Comparison of ENCODE assay signal across 11 cellular contexts in the genomic region with DNA sequence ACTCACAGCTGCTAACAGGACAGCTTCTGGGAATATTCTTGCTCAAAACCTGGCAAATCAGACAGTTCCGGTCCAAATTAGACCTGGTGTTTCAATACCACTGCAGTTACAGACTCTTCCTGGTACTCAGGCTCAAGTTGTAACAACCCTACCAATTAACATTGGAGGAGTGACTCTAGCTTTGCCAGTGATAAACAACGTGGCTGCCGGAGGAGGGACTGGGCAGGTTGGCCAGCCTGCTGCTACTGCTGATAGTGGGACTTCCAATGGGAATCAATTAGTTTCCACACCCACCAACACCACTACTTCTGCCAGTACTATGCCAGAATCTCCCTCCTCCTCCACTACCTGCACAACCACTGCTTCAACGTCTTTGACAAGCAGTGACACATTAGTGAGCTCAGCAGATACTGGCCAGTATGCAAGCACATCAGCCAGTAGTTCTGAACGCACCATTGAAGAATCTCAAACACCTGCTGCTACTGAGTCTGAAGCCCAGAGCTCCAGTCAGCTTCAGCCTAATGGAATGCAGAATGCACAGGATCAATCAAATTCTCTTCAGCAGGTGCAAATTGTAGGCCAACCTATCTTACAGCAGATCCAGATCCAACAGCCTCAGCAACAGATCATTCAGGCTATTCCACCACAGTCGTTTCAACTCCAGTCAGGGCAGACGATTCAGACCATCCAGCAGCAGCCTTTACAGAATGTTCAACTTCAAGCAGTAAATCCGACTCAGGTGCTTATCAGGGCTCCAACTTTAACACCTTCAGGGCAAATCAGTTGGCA. TPM values are rescaled to one million over a fixed set of nuclear protein-coding genes. Genes with fewer than 3 reads are reported as not detected.
DNase-seq lines count a peak whose midpoint lies in the region; ATAC-seq and TF ChIP-seq lines count a peak whose summit lies in the region.
"Had no signal": no experiment of that assay in that cellular context is flagged by ENCODE, and none has a peak within 500 bp of the region (broad histone marks: within the 10 kb centered on the region; RNA-seq: fewer than 3 reads in every experiment).

No MANE protein-coding gene starts in this region.

- CTCF ChIA-PET in activated CD4-positive, alpha-beta memory T cell treated with anti-CD3 and anti-CD28 coated beads for 36 hours (lab: Charles Lee), result interaction anchor here (1.1 kb wide), 2 partner anchors 168 to 175 kb away, joined by 3 read pairs; no protein-coding TSS in a partner anchor

- peak overlapping the region; percentile 98; the same call in 1 of the 2 replicates for H3K27ac ChIP-seq in 22Rv1
- no peak overlapping the region for H3K27ac ChIP-seq in DOHH2 (ENCODE audit: low read depth, low read length)

- H3K36me3 Mint-ChIP-seq in activated CD4-positive, alpha-beta memory T cell treated with anti-CD3 and anti-CD28 coated beads for 36 hours, result peaks cover 27% of the 10 kb centered on the region
- peaks cover 17% of the 10 kb centered on the region for H3K36me3 Mint-ChIP-seq in memory B cell

- POLR2A ChIA-PET in activated CD4-positive, alpha-beta memory T cell treated with anti-CD3 and anti-CD28 coated beads for 36 hours (lab: Charles Lee), result no interaction called here

- no peak for DNase-seq in activated CD4-positive, alpha-beta memory T cell treated with anti-CD3 and anti-CD28 coated beads for 36 hours
- DNase-seq in memory B cell (ENCODE audit: low spot score in 2 of 2) (no peak), NCI-H2107 treated with DMSO at 0.1 percent for 48 hours (lab: John Stamatoyannopoulos, UW; ENCODE audit: unreplicated experiment) (no peak), RKO (ENCODE audit: low spot score) (no peak)
- DNase-seq: Calu3; stimulated activated CD4-positive, alpha-beta T cell treated with anti-CD3 and anti-CD28 coated beads, Interleukin-4, amount 100 ng/mL, for 4 hours; transverse colon had no signal

- H3K27ac Mint-ChIP-seq in activated CD4-positive, alpha-beta memory T cell treated with anti-CD3 and anti-CD28 coated beads for 36 hours, result no peak overlapping the region
- peak overlapping the region; percentile 63 for H3K27ac Mint-ChIP-seq in memory B cell

- ATAC-seq in memory B cell (ENCODE audit: low read depth) (no peak), GM21360 (IDR thresholded peaks at IDR 0.05; ENCODE audit: unreplicated experiment) (no peak), HG02973 (IDR thresholded peaks at IDR 0.05; ENCODE audit: unreplicated experiment) (no peak)

- peaks cover 52% of the 10 kb centered on the region for H3K4me1 ChIP-seq in DOHH2 (ENCODE audit: control insufficient read depth, low read length)

- TF ChIP-seq CTCF in 22Rv1 (IDR thresholded peaks at IDR 0.05), result no peak
- TF ChIP-seq CTCF in DOHH2 (IDR thresholded peaks at IDR 0.05; ENCODE audit: low read depth, low read length, poor library complexity, severe bottlenecking), result no peak

- no peaks in the 10 kb centered on the region for H3K27me3 ChIP-seq in DOHH2 (ENCODE audit: control insufficient read depth, low read length)
- H3K27me3 ChIP-seq: transverse colon had no signal

- peak overlapping the region; percentile 64 for H3K4me2 ChIP-seq in DOHH2 (ENCODE audit: low read length)

- H4K20me1 ChIP-seq in DOHH2 (ENCODE audit: control insufficient read depth, insufficient read depth, low read depth, low read length), result no peaks in the 10 kb centered on the region

- peaks cover 24% of the 10 kb centered on the region for H3K36me3 ChIP-seq in DOHH2 (ENCODE audit: control insufficient read depth, low read length)
- H3K36me3 ChIP-seq: transverse colon had no signal

- H3K4me3 ChIP-seq in DOHH2 (ENCODE audit: low read length), result peak overlapping the region; percentile 59

- H3K27me3 Mint-ChIP-seq in activated CD4-positive, alpha-beta memory T cell treated with anti-CD3 and anti-CD28 coated beads for 36 hours, result no peaks in the 10 kb centered on the region
- H3K27me3 Mint-ChIP-seq in memory B cell, result no peaks in the 10 kb centered on the region

- intact Hi-C loops in activated CD4-positive, alpha-beta memory T cell treated with anti-CD3 and anti-CD28 coated beads for 36 hours (cut with micrococcal nuclease), result loop anchor here (2.0 to 5.0 kb wide), 3 partner anchors 168 to 1582 kb away; partner anchors contain the start of genes CDCA7L and HYCC1

- no peaks in the 10 kb centered on the region for H3K9me3 ChIP-seq in DOHH2 (ENCODE audit: control insufficient read depth, insufficient read depth, low read length)
- H3K9me3 ChIP-seq: transverse colon had no signal

- peaks cover 5% of the 10 kb centered on the region; the same call in 1 of the 2 replicates for H3F3A ChIP-seq in DOHH2 (ENCODE audit: control insufficient read depth, insufficient read depth)

- H3K4me3 Mint-ChIP-seq in activated CD4-positive, alpha-beta memory T cell treated with anti-CD3 and anti-CD28 coated beads for 36 hours, result peak overlapping the region; percentile 93
- H3K4me3 Mint-ChIP-seq in memory B cell, result peak overlapping the region; percentile 100

- H3K4me1 Mint-ChIP-seq in activated CD4-positive, alpha-beta memory T cell treated with anti-CD3 and anti-CD28 coated beads for 36 hours (ENCODE audit: low read depth), result peaks cover 62% of the 10 kb centered on the region
- H3K4me1 Mint-ChIP-seq in memory B cell, result peaks cover 42% of the 10 kb centered on the region

- H3K9me2 ChIP-seq in DOHH2 (replicated peaks; ENCODE audit: control insufficient read depth, low read length), result no peaks in the 10 kb centered on the region

- H3K79me2 ChIP-seq in DOHH2 (ENCODE audit: control insufficient read depth, low read length), result peaks cover 50% of the 10 kb centered on the region

- H3K9me3 Mint-ChIP-seq in activated CD4-positive, alpha-beta memory T cell treated with anti-CD3 and anti-CD28 coated beads for 36 hours, result no peaks in the 10 kb centered on the region
- H3K9me3 Mint-ChIP-seq in memory B cell, result no peaks in the 10 kb centered on the region

RNA-seq across cellular contexts. Expression of gene SP4, which starts 2.1 kb away (rescaled TPM):
- total RNA-seq in activated CD4-positive, alpha-beta memory T cell treated with anti-CD3 and anti-CD28 coated beads for 36 hours, result 10 to 100 TPM; 18.4 to 19.0 TPM
